1 cellular context compared by ENCODE assay signal in the genomic region with DNA sequence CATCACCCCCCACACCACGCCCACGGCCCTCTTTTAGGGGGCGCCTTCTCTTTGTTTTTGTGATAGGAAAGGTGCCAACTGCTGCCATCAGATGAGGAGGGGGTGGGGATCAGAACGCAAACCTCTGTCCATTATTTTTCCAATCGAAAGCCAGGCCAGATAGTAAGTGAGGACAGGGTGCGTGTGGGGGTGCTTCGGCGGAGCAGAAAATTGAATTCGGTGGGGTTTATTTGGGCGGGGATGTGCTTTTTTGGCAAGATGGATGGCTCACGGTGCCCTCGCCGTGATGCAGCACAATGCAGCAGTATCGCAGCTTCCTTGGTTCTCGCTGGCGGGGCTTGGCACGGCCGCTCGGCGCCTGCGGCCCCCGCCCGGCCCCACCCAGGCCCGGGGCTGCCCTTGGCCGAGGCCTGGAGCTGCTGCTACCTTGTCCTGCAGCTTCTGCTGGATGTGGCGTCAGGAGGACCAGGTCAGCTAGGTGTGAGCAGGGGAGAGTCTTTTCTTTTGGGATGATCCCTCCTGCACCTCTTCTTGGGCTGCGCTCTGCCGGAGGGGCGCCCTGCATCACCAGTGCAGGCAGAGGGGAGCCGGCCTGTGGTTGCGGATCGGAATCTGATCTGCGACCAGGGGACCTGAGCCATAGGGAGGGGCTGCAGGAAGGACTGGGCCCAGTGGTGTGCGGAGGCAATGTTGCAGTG.
TF ChIP-seq lines count a peak whose summit lies in the region.

No MANE protein-coding gene starts in this region.

TF ChIP-seq in WTC11, 78 proteins besides CTCF, POLR2A, EP300 and RAD21 (continued from another document):
- TF ChIP-seq, protein P1, sequence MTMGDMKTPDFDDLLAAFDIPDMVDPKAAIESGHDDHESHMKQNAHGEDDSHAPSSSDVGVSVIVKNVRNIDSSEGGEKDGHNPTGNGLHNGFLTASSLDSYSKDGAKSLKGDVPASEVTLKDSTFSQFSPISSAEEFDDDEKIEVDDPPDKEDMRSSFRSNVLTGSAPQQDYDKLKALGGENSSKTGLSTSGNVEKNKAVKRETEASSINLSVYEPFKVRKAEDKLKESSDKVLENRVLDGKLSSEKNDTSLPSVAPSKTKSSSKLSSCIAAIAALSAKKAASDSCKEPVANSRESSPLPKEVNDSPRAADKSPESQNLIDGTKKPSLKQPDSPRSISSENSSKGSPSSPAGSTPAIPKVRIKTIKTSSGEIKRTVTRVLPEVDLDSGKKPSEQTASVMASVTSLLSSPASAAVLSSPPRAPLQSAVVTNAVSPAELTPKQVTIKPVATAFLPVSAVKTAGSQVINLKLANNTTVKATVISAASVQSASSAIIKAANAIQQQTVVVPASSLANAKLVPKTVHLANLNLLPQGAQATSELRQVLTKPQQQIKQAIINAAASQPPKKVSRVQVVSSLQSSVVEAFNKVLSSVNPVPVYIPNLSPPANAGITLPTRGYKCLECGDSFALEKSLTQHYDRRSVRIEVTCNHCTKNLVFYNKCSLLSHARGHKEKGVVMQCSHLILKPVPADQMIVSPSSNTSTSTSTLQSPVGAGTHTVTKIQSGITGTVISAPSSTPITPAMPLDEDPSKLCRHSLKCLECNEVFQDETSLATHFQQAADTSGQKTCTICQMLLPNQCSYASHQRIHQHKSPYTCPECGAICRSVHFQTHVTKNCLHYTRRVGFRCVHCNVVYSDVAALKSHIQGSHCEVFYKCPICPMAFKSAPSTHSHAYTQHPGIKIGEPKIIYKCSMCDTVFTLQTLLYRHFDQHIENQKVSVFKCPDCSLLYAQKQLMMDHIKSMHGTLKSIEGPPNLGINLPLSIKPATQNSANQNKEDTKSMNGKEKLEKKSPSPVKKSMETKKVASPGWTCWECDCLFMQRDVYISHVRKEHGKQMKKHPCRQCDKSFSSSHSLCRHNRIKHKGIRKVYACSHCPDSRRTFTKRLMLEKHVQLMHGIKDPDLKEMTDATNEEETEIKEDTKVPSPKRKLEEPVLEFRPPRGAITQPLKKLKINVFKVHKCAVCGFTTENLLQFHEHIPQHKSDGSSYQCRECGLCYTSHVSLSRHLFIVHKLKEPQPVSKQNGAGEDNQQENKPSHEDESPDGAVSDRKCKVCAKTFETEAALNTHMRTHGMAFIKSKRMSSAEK (CRISPR knock-in tag; IDR thresholded peaks at IDR 0.05; ENCODE audit: borderline replicate concordance), result no peak
- TF ChIP-seq SP1 (CRISPR knock-in tag; conservative IDR thresholded peaks at IDR 0.05), result 0 out of 2 replicates have a peak, but pooled peaks have one; percentile 20
- no peak for TF ChIP-seq ZNF671 (CRISPR knock-in tag; IDR thresholded peaks at IDR 0.05)
- TF ChIP-seq, protein P2, sequence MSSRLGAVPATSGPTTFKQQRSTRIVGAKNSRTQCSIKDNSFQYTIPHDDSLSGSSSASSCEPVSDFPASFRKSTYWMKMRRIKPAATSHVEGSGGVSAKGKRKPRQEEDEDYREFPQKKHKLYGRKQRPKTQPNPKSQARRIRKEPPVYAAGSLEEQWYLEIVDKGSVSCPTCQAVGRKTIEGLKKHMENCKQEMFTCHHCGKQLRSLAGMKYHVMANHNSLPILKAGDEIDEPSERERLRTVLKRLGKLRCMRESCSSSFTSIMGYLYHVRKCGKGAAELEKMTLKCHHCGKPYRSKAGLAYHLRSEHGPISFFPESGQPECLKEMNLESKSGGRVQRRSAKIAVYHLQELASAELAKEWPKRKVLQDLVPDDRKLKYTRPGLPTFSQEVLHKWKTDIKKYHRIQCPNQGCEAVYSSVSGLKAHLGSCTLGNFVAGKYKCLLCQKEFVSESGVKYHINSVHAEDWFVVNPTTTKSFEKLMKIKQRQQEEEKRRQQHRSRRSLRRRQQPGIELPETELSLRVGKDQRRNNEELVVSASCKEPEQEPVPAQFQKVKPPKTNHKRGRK (CRISPR knock-in tag; IDR thresholded peaks at IDR 0.05; ENCODE audit: borderline replicate concordance), result no peak
- TF ChIP-seq EMX1 (CRISPR knock-in tag; IDR thresholded peaks at IDR 0.05), result no peak
- no peak for TF ChIP-seq IRF2 (CRISPR knock-in tag; IDR thresholded peaks at IDR 0.05; ENCODE audit: borderline replicate concordance, low read depth)
- TF ChIP-seq SMAD4 (CRISPR knock-in tag; IDR thresholded peaks at IDR 0.05), result no peak
- TF ChIP-seq TCF7 (CRISPR knock-in tag; IDR thresholded peaks at IDR 0.05; ENCODE audit: low read depth), result no peak
- TF ChIP-seq ZNF232 (CRISPR knock-in tag; IDR thresholded peaks at IDR 0.05), result 0 out of 2 replicates have a peak, but pooled peaks have one; percentile 48
- TF ChIP-seq, protein P3, sequence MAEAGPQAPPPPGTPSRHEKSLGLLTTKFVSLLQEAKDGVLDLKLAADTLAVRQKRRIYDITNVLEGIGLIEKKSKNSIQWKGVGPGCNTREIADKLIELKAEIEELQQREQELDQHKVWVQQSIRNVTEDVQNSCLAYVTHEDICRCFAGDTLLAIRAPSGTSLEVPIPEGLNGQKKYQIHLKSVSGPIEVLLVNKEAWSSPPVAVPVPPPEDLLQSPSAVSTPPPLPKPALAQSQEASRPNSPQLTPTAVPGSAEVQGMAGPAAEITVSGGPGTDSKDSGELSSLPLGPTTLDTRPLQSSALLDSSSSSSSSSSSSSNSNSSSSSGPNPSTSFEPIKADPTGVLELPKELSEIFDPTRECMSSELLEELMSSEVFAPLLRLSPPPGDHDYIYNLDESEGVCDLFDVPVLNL (CRISPR knock-in tag; IDR thresholded peaks at IDR 0.05; ENCODE audit: borderline replicate concordance, low read depth), result no peak
- TF ChIP-seq JUN (CRISPR knock-in tag; IDR thresholded peaks at IDR 0.05), result no peak
- peak; percentile 52; the same call in 1 of the 2 replicates for TF ChIP-seq GABPB1 (CRISPR knock-in tag; IDR thresholded peaks at IDR 0.05)
- TF ChIP-seq, protein P4, sequence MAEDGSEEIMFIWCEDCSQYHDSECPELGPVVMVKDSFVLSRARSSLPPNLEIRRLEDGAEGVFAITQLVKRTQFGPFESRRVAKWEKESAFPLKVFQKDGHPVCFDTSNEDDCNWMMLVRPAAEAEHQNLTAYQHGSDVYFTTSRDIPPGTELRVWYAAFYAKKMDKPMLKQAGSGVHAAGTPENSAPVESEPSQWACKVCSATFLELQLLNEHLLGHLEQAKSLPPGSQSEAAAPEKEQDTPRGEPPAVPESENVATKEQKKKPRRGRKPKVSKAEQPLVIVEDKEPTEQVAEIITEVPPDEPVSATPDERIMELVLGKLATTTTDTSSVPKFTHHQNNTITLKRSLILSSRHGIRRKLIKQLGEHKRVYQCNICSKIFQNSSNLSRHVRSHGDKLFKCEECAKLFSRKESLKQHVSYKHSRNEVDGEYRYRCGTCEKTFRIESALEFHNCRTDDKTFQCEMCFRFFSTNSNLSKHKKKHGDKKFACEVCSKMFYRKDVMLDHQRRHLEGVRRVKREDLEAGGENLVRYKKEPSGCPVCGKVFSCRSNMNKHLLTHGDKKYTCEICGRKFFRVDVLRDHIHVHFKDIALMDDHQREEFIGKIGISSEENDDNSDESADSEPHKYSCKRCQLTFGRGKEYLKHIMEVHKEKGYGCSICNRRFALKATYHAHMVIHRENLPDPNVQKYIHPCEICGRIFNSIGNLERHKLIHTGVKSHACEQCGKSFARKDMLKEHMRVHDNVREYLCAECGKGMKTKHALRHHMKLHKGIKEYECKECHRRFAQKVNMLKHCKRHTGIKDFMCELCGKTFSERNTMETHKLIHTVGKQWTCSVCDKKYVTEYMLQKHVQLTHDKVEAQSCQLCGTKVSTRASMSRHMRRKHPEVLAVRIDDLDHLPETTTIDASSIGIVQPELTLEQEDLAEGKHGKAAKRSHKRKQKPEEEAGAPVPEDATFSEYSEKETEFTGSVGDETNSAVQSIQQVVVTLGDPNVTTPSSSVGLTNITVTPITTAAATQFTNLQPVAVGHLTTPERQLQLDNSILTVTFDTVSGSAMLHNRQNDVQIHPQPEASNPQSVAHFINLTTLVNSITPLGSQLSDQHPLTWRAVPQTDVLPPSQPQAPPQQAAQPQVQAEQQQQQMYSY (CRISPR knock-in tag; IDR thresholded peaks at IDR 0.05), result no peak
- TF ChIP-seq KAT7 (CRISPR knock-in tag; IDR thresholded peaks at IDR 0.05; ENCODE audit: borderline replicate concordance), result 0 out of 2 replicates have a peak, but pooled peaks have one; percentile 41
- TF ChIP-seq ZBTB21 (CRISPR knock-in tag; IDR thresholded peaks at IDR 0.05; ENCODE audit: borderline replicate concordance), result no peak
- no peak for TF ChIP-seq ZNF416 (CRISPR knock-in tag; IDR thresholded peaks at IDR 0.05)
- TF ChIP-seq ZNF138 (CRISPR knock-in tag; conservative IDR thresholded peaks at IDR 0.05), result no peak
- TF ChIP-seq TEAD1 (CRISPR knock-in tag; IDR thresholded peaks at IDR 0.05), result peak; percentile 54; the same call in 1 of the 2 replicates
